In the genomic region with DNA sequence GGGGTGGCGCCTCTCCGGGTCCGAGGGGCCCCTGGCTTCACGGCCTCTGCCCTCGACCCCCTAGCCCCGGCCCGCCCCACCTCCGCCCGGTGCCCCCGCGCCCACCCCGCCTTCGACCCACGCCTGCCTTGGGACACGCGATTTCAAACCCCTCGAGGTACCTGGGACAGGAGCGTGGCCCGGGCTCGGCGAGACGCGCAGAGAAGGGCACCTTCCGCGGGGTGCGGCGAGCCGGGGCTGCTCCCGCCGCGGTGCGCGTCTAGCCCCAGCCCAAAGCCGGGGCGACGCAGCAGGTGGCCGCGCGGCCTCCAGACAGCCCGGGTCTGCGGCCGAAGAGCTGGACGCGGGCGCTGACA, we compare ENCODE assay signal across 8 cellular contexts. TPM values are rescaled to one million over a fixed set of nuclear protein-coding genes. Genes with fewer than 3 reads are reported as not detected.
A peak's percentile ranks its signal among the peaks of the same experiment; 100 is the strongest.
DNase-seq lines count a peak whose midpoint lies in the region; ATAC-seq and TF ChIP-seq lines count a peak whose summit lies in the region.

No MANE protein-coding gene starts in this region.

- peak; percentile 33 for ATAC-seq in T-helper 17 cell
- peak; percentile 34 for ATAC-seq in foreskin keratinocyte
- no peak for ATAC-seq in sciatic nerve
- no peak for ATAC-seq in GM21367 (IDR thresholded peaks at IDR 0.05; ENCODE audit: unreplicated experiment)

- peaks cover 11% of the 10 kb centered on the region for H3K4me1 Mint-ChIP-seq in T-helper 17 cell

- peak overlapping the region; percentile 41; the same call in 1 of the 2 replicates for H3K9ac ChIP-seq in ES-I3 (ENCODE audit: low read depth, low read length)

- no peaks in the 10 kb centered on the region for H3K9me3 ChIP-seq in ES-I3 (ENCODE audit: control insufficient read depth, insufficient read depth, low read length)
- no peaks in the 10 kb centered on the region for H3K9me3 ChIP-seq in T-helper 17 cell (ENCODE audit: control insufficient read depth, low read length, poor library complexity, severe bottlenecking)

- no peak overlapping the region for H3K4me3 Mint-ChIP-seq in T-helper 17 cell

- peaks cover 11% of the 10 kb centered on the region for H3K36me3 Mint-ChIP-seq in T-helper 17 cell (ENCODE audit: low read depth)

- intact Hi-C loops in sciatic nerve (cut with DNase I), result no loop called here

- in situ Hi-C loops in GM13976 (cut with MboI; ENCODE audit: low sequenced_read_pairs, unreplicated experiment), result no loop called here

- DNase-seq in T-helper 17 cell, result no peak
- no peak for DNase-seq in foreskin keratinocyte
- DNase-seq in retina, result peak; percentile 39
- DNase-seq in sciatic nerve (ENCODE audit: low spot score), result no peak
- no peak for DNase-seq in GM13976 (ENCODE audit: low spot score)
- DNase-seq in NCI-H69 (lab: John Stamatoyannopoulos, UW), result no peak

- no peaks in the 10 kb centered on the region for H3K4me1 ChIP-seq in ES-I3 (ENCODE audit: insufficient read depth, low read length)
- no peaks in the 10 kb centered on the region for H3K4me1 ChIP-seq in foreskin keratinocyte

- H3K27me3 Mint-ChIP-seq in T-helper 17 cell, result peaks cover 75% of the 10 kb centered on the region

- H3K27ac Mint-ChIP-seq in T-helper 17 cell, result no peak overlapping the region

- peaks cover 54% of the 10 kb centered on the region for H3K27me3 ChIP-seq in foreskin keratinocyte

- no peak overlapping the region for H3K27ac ChIP-seq in foreskin keratinocyte

- no peaks in the 10 kb centered on the region for H3K36me3 ChIP-seq in ES-I3 (ENCODE audit: insufficient read depth, low read length)

- TF ChIP-seq CTCF in foreskin keratinocyte (conservative IDR thresholded peaks at IDR 0.05), result no peak
- TF ChIP-seq CTCF in GM13976 (IDR thresholded peaks at IDR 0.05; ENCODE audit: borderline replicate concordance, control extremely low read depth, extremely low read depth, insufficient read depth, missing control alignments), result no peak

RNA-seq across cellular contexts. Expression of a gene that starts 0.3 kb away (rescaled TPM):
- total RNA-seq in T-helper 17 cell, result under 1 TPM; 0.29 to 0.55 TPM
- 2.3 and 2.4 TPM in 2 replicates for total RNA-seq in foreskin keratinocyte
- polyA plus RNA-seq in foreskin keratinocyte, result 1.1 and 1.4 TPM in 2 replicates
- total RNA-seq in sciatic nerve, result 12.4 TPM

Comparison
In these comparisons a context has a peak if more than half of its experiments do, and no peak if none do; other contexts are left out.
1. ATAC-seq: peak in T-helper 17 cell (single experiment) and foreskin keratinocyte (single experiment); none in sciatic nerve (single experiment) and GM21367 (single experiment).